ENCODE assay signal across 1 cellular context in genomic region chr12:66152732-66153131, GRCh38.
TF ChIP-seq lines count a peak whose summit lies in the region.

No MANE protein-coding gene starts in this region.

TF ChIP-seq in SK-N-SH, 30 proteins besides CTCF, POLR2A, EP300 and RAD21:
- TF ChIP-seq FOXJ3 (CRISPR knock-in tag; IDR thresholded peaks at IDR 0.05) = no peak
- no peak for TF ChIP-seq PBX3 (IDR thresholded peaks at IDR 0.05)
- no peak for TF ChIP-seq ELF1 (IDR thresholded peaks at IDR 0.05)
- no peak for TF ChIP-seq MEF2A (IDR thresholded peaks at IDR 0.05; ENCODE audit: borderline replicate concordance, low read depth)
- TF ChIP-seq USF2 (IDR thresholded peaks at IDR 0.05; ENCODE audit: borderline replicate concordance, low read depth, low read length) = no peak
- TF ChIP-seq NRF1 (IDR thresholded peaks at IDR 0.05; ENCODE audit: low read depth, low read length) = no peak
- no peak for TF ChIP-seq GABPA (IDR thresholded peaks at IDR 0.05; ENCODE audit: low read depth)
- no peak for TF ChIP-seq RFX5 (IDR thresholded peaks at IDR 0.05; ENCODE audit: low read length)
- no peak for TF ChIP-seq TAF1 (IDR thresholded peaks at IDR 0.05; ENCODE audit: borderline replicate concordance, low read depth, low read length)
- peak; percentile 75; the same call in 1 of the 2 replicates for TF ChIP-seq FOSL2 (IDR thresholded peaks at IDR 0.05; ENCODE audit: borderline replicate concordance, low read depth)
- TF ChIP-seq MXI1 (IDR thresholded peaks at IDR 0.05; ENCODE audit: low read depth, low read length) = no peak
- TF ChIP-seq IRF3 (IDR thresholded peaks at IDR 0.05; ENCODE audit: low read depth, low read length) = no peak
- no peak for TF ChIP-seq TEAD4 (IDR thresholded peaks at IDR 0.05; ENCODE audit: borderline replicate concordance, insufficient read depth)
- no peak for TF ChIP-seq CHD2 (IDR thresholded peaks at IDR 0.05; ENCODE audit: low read length, partially characterized antibody)
- peak; percentile 15; the same call in 1 of the 2 replicates for TF ChIP-seq NFIC (IDR thresholded peaks at IDR 0.05; ENCODE audit: borderline replicate concordance)
- no peak for TF ChIP-seq POLR2AphosphoS5 (IDR thresholded peaks at IDR 0.05; ENCODE audit: low read depth, low read length)
- TF ChIP-seq YY1 (IDR thresholded peaks at IDR 0.05; ENCODE audit: low read depth) = no peak
- TF ChIP-seq JUND (IDR thresholded peaks at IDR 0.05) = peak; percentile 53
- TF ChIP-seq REST (IDR thresholded peaks at IDR 0.05; ENCODE audit: low read depth, low read length) = no peak
- TF ChIP-seq ZBTB33 (IDR thresholded peaks at IDR 0.05; ENCODE audit: borderline replicate concordance, low read depth) = no peak
- no peak for TF ChIP-seq RXRA (IDR thresholded peaks at IDR 0.05; ENCODE audit: borderline replicate concordance, low read depth)
- TF ChIP-seq SIN3A (IDR thresholded peaks at IDR 0.05; ENCODE audit: borderline replicate concordance, low read depth, low read length) = no peak
- TF ChIP-seq EZH2phosphoT487 (IDR thresholded peaks at IDR 0.05; ENCODE audit: borderline replicate concordance, low read depth) = no peak
- TF ChIP-seq TCF12 (IDR thresholded peaks at IDR 0.05) = peak; percentile 58
- no peak for TF ChIP-seq FOXM1 (IDR thresholded peaks at IDR 0.05; ENCODE audit: low read depth)
- no peak for TF ChIP-seq GATA2 (CRISPR knock-in tag; IDR thresholded peaks at IDR 0.05)
- TF ChIP-seq SMC3 (IDR thresholded peaks at IDR 0.05; ENCODE audit: low read depth, low read length) = no peak
- no peak for TF ChIP-seq RCOR1 (IDR thresholded peaks at IDR 0.05; ENCODE audit: low read length)
- no peak for TF ChIP-seq USF1 (IDR thresholded peaks at IDR 0.05; ENCODE audit: borderline replicate concordance, low read depth)
